22 cellular contexts compared by ENCODE assay signal in the genomic region with DNA sequence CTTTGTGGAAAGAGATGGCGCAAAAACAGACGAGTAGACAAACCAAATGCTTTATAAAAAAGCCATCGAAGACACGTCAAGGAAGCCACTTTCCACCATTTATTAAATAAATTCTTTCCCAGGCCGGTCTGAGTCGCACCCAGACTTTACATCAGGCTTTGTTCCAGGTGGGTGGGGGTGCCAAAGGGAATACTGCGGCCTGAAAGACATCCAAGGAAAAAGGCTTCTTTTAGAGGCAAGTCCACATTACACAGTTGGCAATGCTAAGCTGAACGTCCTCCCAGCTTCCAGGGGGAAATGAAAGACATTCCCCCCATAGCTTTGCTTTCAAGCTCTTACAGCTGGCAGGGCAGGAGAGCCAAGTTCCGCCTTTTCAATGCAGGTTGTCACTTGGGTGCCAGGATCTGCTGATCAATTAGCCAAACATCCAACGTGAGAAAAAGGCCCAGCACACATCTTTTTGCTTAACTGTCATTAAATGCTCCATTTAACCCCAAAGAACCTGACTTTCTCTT.
"Had no signal": no experiment of that assay in that cellular context is flagged by ENCODE, and none has a peak within 500 bp of the region (broad histone marks: within the 10 kb centered on the region; RNA-seq: fewer than 3 reads in every experiment).

No MANE protein-coding gene starts in this region.

- H3K4me1 ChIP-seq: body of pancreas, left lung, parathyroid adenoma, spleen, upper lobe of right lung had no signal

- H3K4me3 ChIP-seq: body of pancreas, left lung, mucosa of descending colon, spleen, upper lobe of right lung had no signal

- H3K27me3 ChIP-seq: body of pancreas, left lung, spleen, upper lobe of right lung had no signal

- H3K27me3 Mint-ChIP-seq: activated CD4-positive, alpha-beta memory T cell treated with anti-CD3 and anti-CD28 coated beads, Interleukin-2, amount 10 ng/mL, durations not matched to agents 7 days and 5 days; activated naive CD8-positive, alpha-beta T cell treated with anti-CD3 and anti-CD28 coated beads for 36 hours; dendritic cell treated with granulocyte-macrophage colony-stimulating factor and Interleukin-4, amounts not matched to agents 40 ng/mL and 50 ng/mL, for 4 days; memory B cell had no signal

- H2AFZ ChIP-seq: parathyroid adenoma had no signal

- H3K27ac ChIP-seq: body of pancreas, left lung, parathyroid adenoma, spleen, upper lobe of right lung, VCaP had no signal

- H3K9me3 ChIP-seq: body of pancreas, left lung, mucosa of descending colon, spleen, upper lobe of right lung had no signal

- ATAC-seq: body of pancreas, mucosa of descending colon, SK-N-SH treated with all-trans-retinoic acid at 6 μM for 48 hours had no signal

- H3K9ac ChIP-seq: parathyroid adenoma had no signal

- DNase-seq: activated CD4-positive, alpha-beta memory T cell treated with anti-CD3 and anti-CD28 coated beads, Interleukin-2, amount 10 ng/mL, durations not matched to agents 7 days and 5 days; activated CD4-positive, alpha-beta T cell treated with anti-CD3 and anti-CD28 coated beads, Interleukin-2, amount 10 ng/mL, durations not matched to agents 24 days and 14 days; activated naive CD4-positive, alpha-beta T cell; activated naive CD8-positive, alpha-beta T cell treated with anti-CD3 and anti-CD28 coated beads for 36 hours; body of pancreas; effector CD4-positive, alpha-beta T cell; foreskin fibroblast; left lung; mucosa of descending colon; nephron progenitor cell; retina; spleen; stimulated activated CD4-positive, alpha-beta T cell treated with anti-CD3 and anti-CD28 coated beads, Interleukin-4, amount 100 ng/mL, for 1 hour; stimulated activated naive CD4-positive, alpha-beta T cell; upper lobe of right lung had no signal

- H3K79me2 ChIP-seq: parathyroid adenoma had no signal

- H3K36me3 Mint-ChIP-seq: activated naive CD8-positive, alpha-beta T cell treated with anti-CD3 and anti-CD28 coated beads for 36 hours had no signal

- H3K27ac Mint-ChIP-seq: activated CD4-positive, alpha-beta memory T cell treated with anti-CD3 and anti-CD28 coated beads, Interleukin-2, amount 10 ng/mL, durations not matched to agents 7 days and 5 days; activated naive CD8-positive, alpha-beta T cell treated with anti-CD3 and anti-CD28 coated beads for 36 hours; activated T-helper 1 cell treated with anti-CD3 and anti-CD28 coated beads, Interleukin-12 subunit alpha, Interleukin-12 subunit beta, Interleukin-2, Interleukin-4 antibody, amounts not matched to agents 30 ng/mL and 10 ng/mL and 1 ng/mL, durations not matched to agents 14 hours and 24 hours and 36 hours; dendritic cell treated with granulocyte-macrophage colony-stimulating factor and Interleukin-4, amounts not matched to agents 40 ng/mL and 50 ng/mL, for 4 days; memory B cell; nephron progenitor cell; T-helper 2 cell treated with Interferon-gamma antibody and Interleukin-4, amounts not matched to agents 5 μg/mL and 100 μg/mL, for 36 hours had no signal

- H3K4me1 Mint-ChIP-seq: memory B cell had no signal

- H3K4me3 Mint-ChIP-seq: activated CD4-positive, alpha-beta memory T cell treated with anti-CD3 and anti-CD28 coated beads, Interleukin-2, amount 10 ng/mL, durations not matched to agents 7 days and 5 days; activated CD4-positive, alpha-beta T cell treated with anti-CD3 and anti-CD28 coated beads, Interleukin-2, amount 10 ng/mL, durations not matched to agents 24 days and 14 days; activated naive CD8-positive, alpha-beta T cell treated with anti-CD3 and anti-CD28 coated beads for 36 hours; activated T-helper 1 cell treated with anti-CD3 and anti-CD28 coated beads, Interleukin-12 subunit alpha, Interleukin-12 subunit beta, Interleukin-2, Interleukin-4 antibody, amounts not matched to agents 30 ng/mL and 10 ng/mL and 1 ng/mL, durations not matched to agents 14 hours and 24 hours and 36 hours; dendritic cell treated with granulocyte-macrophage colony-stimulating factor and Interleukin-4, amounts not matched to agents 40 ng/mL and 50 ng/mL, for 4 days; memory B cell; nephron progenitor cell; T-helper 2 cell treated with Interferon-gamma antibody and Interleukin-4, amounts not matched to agents 5 μg/mL and 100 μg/mL, for 36 hours had no signal

- H3K36me3 ChIP-seq: left lung, spleen, upper lobe of right lung had no signal
